ENCODE assay signal across 16 cellular contexts in the genomic region with DNA sequence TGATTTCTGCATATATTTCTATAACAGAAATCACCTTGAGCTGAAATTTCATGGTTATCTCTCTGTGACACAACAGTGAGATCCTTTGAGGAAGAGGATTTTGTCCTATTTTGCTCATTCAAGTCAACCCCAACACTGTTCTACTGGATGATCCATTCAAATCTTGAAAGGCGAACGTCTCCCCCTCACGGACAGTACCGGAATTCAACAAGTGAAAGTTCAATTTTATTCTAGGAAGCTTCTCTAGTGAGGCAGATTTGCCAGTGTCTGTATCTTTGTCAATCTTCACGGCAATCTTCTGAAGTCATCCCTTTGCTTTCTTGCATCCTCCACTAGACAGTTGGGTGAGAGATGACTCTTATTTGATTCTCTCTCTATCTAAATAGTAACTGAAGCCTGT.
A peak's percentile ranks its signal among the peaks of the same experiment; 100 is the strongest.
DNase-seq lines count a peak whose midpoint lies in the region; ATAC-seq, FAIRE-seq and TF ChIP-seq lines count a peak whose summit lies in the region.
"Had no signal": no experiment of that assay in that cellular context is flagged by ENCODE, and none has a peak within 500 bp of the region (broad histone marks: within the 10 kb centered on the region; RNA-seq: fewer than 3 reads in every experiment).

No MANE protein-coding gene starts in this region.

- intact Hi-C loops in PC-3 (cut with micrococcal nuclease), result loop anchor here (2.0 to 10.0 kb wide), 3 partner anchors 223 to 467 kb away; no protein-coding TSS in a partner anchor

- H3K36me3 Mint-ChIP-seq in GM23338 (ENCODE audit: low read depth), result peaks cover 7% of the 10 kb centered on the region; the same call in 1 of the 3 replicates
- H3K36me3 Mint-ChIP-seq: brain; stimulated activated memory B cell treated with anti-CD40 and anti-IgM and Interleukin-4, amounts not matched to agents 10 μg/mL and 1 μg/mL and 100 μg/mL, for 72 hours had no signal

- H3K9me2 ChIP-seq in GM23338 (ENCODE audit: insufficient read depth) (no peaks in the 10 kb centered on the region), PC-3 (replicated peaks; ENCODE audit: low read length) (no peaks in the 10 kb centered on the region)

- H2AFZ ChIP-seq in GM23338, result no peak overlapping the region
- H2AFZ ChIP-seq in PC-3 (ENCODE audit: low read length), result no peak overlapping the region

- H3K4me3 ChIP-seq in A549, result no peak overlapping the region
- no peak overlapping the region for H3K4me3 ChIP-seq in GM23338
- no peak overlapping the region for H3K4me3 ChIP-seq in PC-3 (ENCODE audit: low read length)
- no peak overlapping the region for H3K4me3 ChIP-seq in fibroblast of mammary gland (ENCODE audit: control insufficient read depth, low read depth, low read length)

- peak; percentile 59 to 63 for TF ChIP-seq RAD21 in A549 (conservative IDR thresholded peaks at IDR 0.05 in 1 of 2, IDR thresholded peaks at IDR 0.05 in 1 of 2)

- no peak overlapping the region for H3K4me3 Mint-ChIP-seq in GM23338
- H3K4me3 Mint-ChIP-seq: activated T-helper 17 cell treated with anti-CD3 and anti-CD28 coated beads, Interleukin-2, amount 50 U/mL, for 72 hours; brain; stimulated activated memory B cell treated with anti-CD40 and anti-IgM and Interleukin-4, amounts not matched to agents 10 μg/mL and 1 μg/mL and 100 μg/mL, for 72 hours had no signal

- no peak for TF ChIP-seq EP300 in A549 (IDR thresholded peaks at IDR 0.05)

- no peaks in the 10 kb centered on the region for H3F3A ChIP-seq in GM23338 (replicated peaks; ENCODE audit: low read depth)
- H3F3A ChIP-seq in PC-3 (ENCODE audit: low read length, unreplicated experiment), result no peaks in the 10 kb centered on the region

- H3K4me1 Mint-ChIP-seq in GM23338, result no peaks in the 10 kb centered on the region
- H3K4me1 Mint-ChIP-seq: activated T-helper 17 cell treated with anti-CD3 and anti-CD28 coated beads, Interleukin-2, amount 50 U/mL, for 72 hours; brain; stimulated activated memory B cell treated with anti-CD40 and anti-IgM and Interleukin-4, amounts not matched to agents 10 μg/mL and 1 μg/mL and 100 μg/mL, for 72 hours had no signal

- H4K20me1 ChIP-seq in GM23338 (replicated peaks; ENCODE audit: insufficient read depth) (no peaks in the 10 kb centered on the region), PC-3 (ENCODE audit: low read length) (no peaks in the 10 kb centered on the region)

- 36% methylated on average over 5 of the region's 5 CpGs for WGBS in A549 (ENCODE audit: missing lambda C conversion rate)

- no peaks in the 10 kb centered on the region for H3K79me2 ChIP-seq in GM23338 (replicated peaks; ENCODE audit: insufficient read depth)
- no peaks in the 10 kb centered on the region for H3K79me2 ChIP-seq in PC-3 (ENCODE audit: low read length)

- TF ChIP-seq POLR2A in A549 (IDR thresholded peaks at IDR 0.05; ENCODE audit: low read length), result no peak

- H3K27ac Mint-ChIP-seq in GM23338, result no peak overlapping the region
- H3K27ac Mint-ChIP-seq: activated T-helper 17 cell treated with anti-CD3 and anti-CD28 coated beads, Interleukin-2, amount 50 U/mL, for 72 hours; brain; progenitor cell of endocrine pancreas; stimulated activated memory B cell treated with anti-CD40 and anti-IgM and Interleukin-4, amounts not matched to agents 10 μg/mL and 1 μg/mL and 100 μg/mL, for 72 hours had no signal

- H3K4me1 ChIP-seq in A549 (no peaks in the 10 kb centered on the region), GM23338 (ENCODE audit: insufficient read depth) (no peaks in the 10 kb centered on the region), PC-3 (ENCODE audit: insufficient read depth, low read length) (no peaks in the 10 kb centered on the region)

- peak; percentile 62 to 72; a peak in 4 of 6 replicates for ATAC-seq in A549
- ATAC-seq in GM23338, result peak; percentile 53
- ATAC-seq in PC-3, result no peak
- ATAC-seq in HG02759 (IDR thresholded peaks at IDR 0.05; ENCODE audit: unreplicated experiment), result no peak
- ATAC-seq: activated T-helper 17 cell treated with anti-CD3 and anti-CD28 coated beads, Interleukin-2, amount 50 U/mL, for 72 hours; stimulated activated memory B cell treated with anti-CD40 and anti-IgM and Interleukin-4, amounts not matched to agents 10 μg/mL and 1 μg/mL and 100 μg/mL, for 72 hours had no signal

- H3K27ac ChIP-seq in A549, result peak overlapping the region in 1 of 2 experiments; percentile 53; a peak in 2 of 6 replicates
- H3K27ac ChIP-seq in GM23338 (ENCODE audit: low read depth), result no peak overlapping the region
- no peak overlapping the region for H3K27ac ChIP-seq in PC-3 (ENCODE audit: low read length)

- BruUV-seq in PC-3 (replicated peaks; lab: Mats Ljungman, UMichigan), result no TSS peak

- H3K27me3 ChIP-seq in GM23338 (ENCODE audit: insufficient read depth) (no peaks in the 10 kb centered on the region), PC-3 (ENCODE audit: low read length) (no peaks in the 10 kb centered on the region)

- no peak for FAIRE-seq in A549 (lab: Jason Lieb, UNC)

- H3K27me3 Mint-ChIP-seq in GM23338 (ENCODE audit: insufficient read depth, low read depth, poor library complexity), result no peaks in the 10 kb centered on the region
- H3K27me3 Mint-ChIP-seq: brain; progenitor cell of endocrine pancreas; stimulated activated memory B cell treated with anti-CD40 and anti-IgM and Interleukin-4, amounts not matched to agents 10 μg/mL and 1 μg/mL and 100 μg/mL, for 72 hours had no signal

- no peak overlapping the region for H3K9ac ChIP-seq in PC-3 (ENCODE audit: low read length)

- H3K36me3 ChIP-seq in GM23338 (ENCODE audit: insufficient read depth) (no peaks in the 10 kb centered on the region), PC-3 (ENCODE audit: low read depth, low read length) (no peaks in the 10 kb centered on the region)

- H3K9me3 Mint-ChIP-seq in GM23338, result peaks cover 13% of the 10 kb centered on the region; the same call in 2 of the 3 replicates
- H3K9me3 Mint-ChIP-seq: activated T-helper 17 cell treated with anti-CD3 and anti-CD28 coated beads, Interleukin-2, amount 50 U/mL, for 72 hours had no signal

- no peak overlapping the region for H3K4me2 ChIP-seq in A549
- H3K4me2 ChIP-seq in GM23338, result no peak overlapping the region
- H3K4me2 ChIP-seq in PC-3 (ENCODE audit: low read length), result no peak overlapping the region

- TF ChIP-seq CTCF in A549 (IDR thresholded peaks at IDR 0.05), result peak; percentile 26; the same call in 2 of the 3 replicates
- peak; percentile 54 to 67 for TF ChIP-seq CTCF in GM23338 (conservative IDR thresholded peaks at IDR 0.05; ENCODE audit: low read depth in 2 of 2)
- peak; percentile 62 for TF ChIP-seq CTCF in PC-3 (conservative IDR thresholded peaks at IDR 0.05; ENCODE audit: low read depth, low read length)
- peak; percentile 0 for TF ChIP-seq CTCF in fibroblast of mammary gland (conservative IDR thresholded peaks at IDR 0.05; ENCODE audit: control insufficient read depth, insufficient read depth, low read depth, low read length)

- H3K9me3 ChIP-seq in A549 (no peaks in the 10 kb centered on the region), PC-3 (ENCODE audit: low read length) (no peaks in the 10 kb centered on the region)

- DNase-seq in A549 (ENCODE audit: low read depth in 1 of 2, low spot score in 1 of 2), result peak; percentile 10 to 48
- peak; percentile 64 for DNase-seq in GM23338 (ENCODE audit: low spot score)
- peak; percentile 65 for DNase-seq in PC-3
- peak; percentile 11 for DNase-seq in fibroblast of mammary gland (ENCODE audit: low read depth)
- DNase-seq in GM03348 (ENCODE audit: low spot score), result no peak
- DNase-seq in anterior cingulate cortex (lab: John Stamatoyannopoulos, UW), result no peak
- DNase-seq in DMS 273 (lab: John Stamatoyannopoulos, UW; ENCODE audit: unreplicated experiment), result no peak
- DNase-seq: activated CD4-positive, alpha-beta T cell treated with anti-CD3 and anti-CD28 coated beads for 1 hour; DMS79 treated with DMSO at 0.1 percent for 48 hours; HCEC 1CT; NCI-H187 had no signal

- POLR2A ChIA-PET in A549 (lab: Yijun Ruan, JAX) (no interaction called here), PC-3 (lab: Charles Lee; ENCODE audit: unreplicated experiment) (no interaction called here)

- CTCF ChIA-PET in A549 (lab: Yijun Ruan, JAX), result interaction anchor here (0.8 to 1.7 kb wide), 4 partner anchors 13 to 224 kb away, joined by 3 to 4 read pairs (median 4); no protein-coding TSS in a partner anchor
- CTCF ChIA-PET in PC-3 (lab: Charles Lee), result no interaction called here

TF ChIP-seq in A549, 52 proteins besides CTCF, POLR2A, EP300 and RAD21:
- no peak for TF ChIP-seq POLR2AphosphoS2 (conservative IDR thresholded peaks at IDR 0.05; ENCODE audit: low read length)
- TF ChIP-seq SMC3 (IDR thresholded peaks at IDR 0.05), result peak; percentile 58; the same call in 2 of the 3 replicates
- TF ChIP-seq TP53 (CRISPR knock-in tag; IDR thresholded peaks at IDR 0.05), result no peak
- TF ChIP-seq, protein P1, sequence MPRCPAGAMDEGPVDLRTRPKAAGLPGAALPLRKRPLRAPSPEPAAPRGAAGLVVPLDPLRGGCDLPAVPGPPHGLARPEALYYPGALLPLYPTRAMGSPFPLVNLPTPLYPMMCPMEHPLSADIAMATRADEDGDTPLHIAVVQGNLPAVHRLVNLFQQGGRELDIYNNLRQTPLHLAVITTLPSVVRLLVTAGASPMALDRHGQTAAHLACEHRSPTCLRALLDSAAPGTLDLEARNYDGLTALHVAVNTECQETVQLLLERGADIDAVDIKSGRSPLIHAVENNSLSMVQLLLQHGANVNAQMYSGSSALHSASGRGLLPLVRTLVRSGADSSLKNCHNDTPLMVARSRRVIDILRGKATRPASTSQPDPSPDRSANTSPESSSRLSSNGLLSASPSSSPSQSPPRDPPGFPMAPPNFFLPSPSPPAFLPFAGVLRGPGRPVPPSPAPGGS (IDR thresholded peaks at IDR 0.05), result no peak

TF ChIP-seq in GM23338, 12 proteins besides CTCF, POLR2A, EP300 and RAD21:
- no peak for TF ChIP-seq ZNF114 (CRISPR knock-in tag; IDR thresholded peaks at IDR 0.05)
- TF ChIP-seq EZH2phosphoT487 (IDR thresholded peaks at IDR 0.05; ENCODE audit: unreplicated experiment), result no peak
- no peak for TF ChIP-seq CREB1 (CRISPR knock-in tag; IDR thresholded peaks at IDR 0.05; ENCODE audit: low read depth)

Comparison
In these comparisons a context has a peak if more than half of its experiments do, and no peak if none do; other contexts are left out.
1. ATAC-seq: peak in A549 (2 of 2) and GM23338 (single experiment); none in PC-3 (single experiment) and HG02759 (single experiment).
2. DNase-seq: peak in A549 (2 of 2), GM23338 (single experiment), PC-3 (single experiment) and fibroblast of mammary gland (single experiment); none in GM03348 (single experiment), anterior cingulate cortex (0 of 58) and DMS 273 (single experiment).
3. CTCF ChIP-seq: peak in every context shown above with its lines; median percentile 62 in PC-3; 60 in GM23338; 26 in A549; 0 in fibroblast of mammary gland.